ENCODE assay signal across 8 cellular contexts in the genomic region with DNA sequence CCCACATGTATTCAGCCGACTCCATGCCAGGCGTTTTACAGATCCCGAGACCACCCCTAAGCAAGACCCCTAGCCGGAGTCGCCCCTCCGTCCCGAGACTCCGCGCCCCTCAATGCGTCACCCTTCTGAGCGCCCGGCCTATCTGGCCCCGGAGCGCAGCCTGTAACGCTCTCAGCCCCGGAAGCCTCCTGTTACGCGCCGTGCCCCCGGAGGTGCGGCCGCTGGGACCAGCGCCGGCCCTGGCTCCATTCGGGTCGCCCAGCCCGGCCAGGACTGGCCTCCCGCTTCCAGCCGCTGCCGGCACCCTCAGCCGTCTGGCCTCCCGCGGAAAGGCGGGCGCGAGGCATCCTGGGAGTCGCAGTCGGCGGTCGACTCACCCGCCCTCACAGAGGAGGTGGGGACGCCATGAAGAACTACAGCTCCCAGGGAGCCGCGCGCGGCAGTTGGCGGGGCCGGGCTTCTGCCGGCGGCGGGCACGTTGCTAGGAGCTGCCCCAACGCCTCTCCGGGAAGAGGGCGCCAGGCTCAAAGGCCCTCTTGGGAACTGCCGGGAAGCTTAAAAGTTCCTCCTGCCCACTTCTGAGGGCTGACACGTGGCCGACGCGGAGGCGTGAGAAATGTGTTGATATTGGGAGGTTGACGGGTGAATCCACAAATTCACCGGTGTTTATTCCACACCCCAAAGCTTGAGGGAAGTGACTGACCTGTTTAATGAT. TPM values are rescaled to one million over a fixed set of nuclear protein-coding genes. Genes with fewer than 3 reads are reported as not detected.
A peak's percentile ranks its signal among the peaks of the same experiment; 100 is the strongest.
DNase-seq lines count a peak whose midpoint lies in the region; ATAC-seq and TF ChIP-seq lines count a peak whose summit lies in the region.

TSS of gene FBF1 (minus strand) at position 316 of the 715 bp plus-strand sequence. CDS start 2,893 bp downstream, outside the sequence.

- H3K4me3 ChIP-seq in BJ (ENCODE audit: low read depth, low read length) (peak within 1 kb of the TSS; percentile 60), coronary artery (peak within 1 kb of the TSS; percentile 90)

- CTCF ChIA-PET in BJ (lab: Yijun Ruan, JAX): interaction anchor here (1.0 to 1.7 kb wide), 2 partner anchors 11 to 65 kb away, joined by 3 to 7 read pairs; no protein-coding TSS in a partner anchor
- CTCF ChIA-PET in activated CD4-positive, alpha-beta T cell treated with anti-CD3 and anti-CD28 coated beads, Interleukin-2, amount 10 ng/mL, durations not matched to agents 7 days and 5 days (lab: Charles Lee): interaction anchor here (0.7 to 1.3 kb wide), 6 partner anchors 10 to 59 kb away, joined by 3 to 5 read pairs (median 4); partner anchors contain the start of gene CDK3

- peak within 1 kb of the TSS; percentile 66 to 88 for H3K27ac ChIP-seq in coronary artery

- H3K36me3 ChIP-seq in BJ (ENCODE audit: control insufficient read depth, insufficient read depth, low read length): no peaks in the 10 kb centered on the region

- H3K27ac Mint-ChIP-seq in activated CD4-positive, alpha-beta T cell treated with anti-CD3 and anti-CD28 coated beads, Interleukin-2, amount 10 ng/mL, durations not matched to agents 7 days and 5 days: peak within 1 kb of the TSS; percentile 89

- peak within 1 kb of the TSS; percentile 92 for H3K4me3 Mint-ChIP-seq in activated CD4-positive, alpha-beta T cell treated with anti-CD3 and anti-CD28 coated beads, Interleukin-2, amount 10 ng/mL, durations not matched to agents 7 days and 5 days

- peaks cover 18% of the 10 kb centered on the region for H3K4me1 Mint-ChIP-seq in activated CD4-positive, alpha-beta T cell treated with anti-CD3 and anti-CD28 coated beads, Interleukin-2, amount 10 ng/mL, durations not matched to agents 7 days and 5 days

- DNase-seq in BJ (ENCODE audit: low read depth): peak; percentile 73
- peak; percentile 99 for DNase-seq in NCI-H69 (lab: John Stamatoyannopoulos, UW)
- peak; percentile 92 for DNase-seq in activated CD4-positive, alpha-beta T cell treated with anti-CD3 and anti-CD28 coated beads, Interleukin-2, amount 10 ng/mL, durations not matched to agents 7 days and 5 days
- peak; percentile 95 for DNase-seq in coronary artery (ENCODE audit: low spot score)
- DNase-seq in left kidney (ENCODE audit: low read depth, low spot score): peak; percentile 99
- peak; percentile 88 for DNase-seq in stimulated activated CD4-positive, alpha-beta T cell treated with anti-CD3 and anti-CD28 coated beads, Interleukin-1b, Interleukin-23, amount 100 ng/mL, for 48 hours

- no peaks in the 10 kb centered on the region for H3K27me3 ChIP-seq in BJ (ENCODE audit: control insufficient read depth, insufficient read depth, low read length)

- TF ChIP-seq CTCF in BJ (IDR thresholded peaks at IDR 0.05; ENCODE audit: insufficient read depth, low read depth, low read length) (0 out of 2 replicates have a peak, but pooled peaks have one; percentile 6), coronary artery (IDR thresholded peaks at IDR 0.05) (no peak)

- H3K27me3 Mint-ChIP-seq in activated CD4-positive, alpha-beta T cell treated with anti-CD3 and anti-CD28 coated beads, Interleukin-2, amount 10 ng/mL, durations not matched to agents 7 days and 5 days: no peaks in the 10 kb centered on the region

- POLR2A ChIA-PET in BJ (lab: Charles Lee): no interaction called here
- POLR2A ChIA-PET in activated CD4-positive, alpha-beta T cell treated with anti-CD3 and anti-CD28 coated beads, Interleukin-2, amount 10 ng/mL, durations not matched to agents 7 days and 5 days (lab: Charles Lee): no interaction called here

- no peaks in the 10 kb centered on the region for H3K9me3 Mint-ChIP-seq in activated CD4-positive, alpha-beta T cell treated with anti-CD3 and anti-CD28 coated beads, Interleukin-2, amount 10 ng/mL, durations not matched to agents 7 days and 5 days

- H3K36me3 Mint-ChIP-seq in activated CD4-positive, alpha-beta T cell treated with anti-CD3 and anti-CD28 coated beads, Interleukin-2, amount 10 ng/mL, durations not matched to agents 7 days and 5 days (ENCODE audit: low read depth): peaks cover 3% of the 10 kb centered on the region

- ATAC-seq in GM19328 (IDR thresholded peaks at IDR 0.05; ENCODE audit: unreplicated experiment) (peak; percentile 93), HG03520 (IDR thresholded peaks at IDR 0.05; ENCODE audit: unreplicated experiment) (peak; percentile 89)

RNA-seq across cellular contexts. Expression of gene FBF1, which starts in this region (rescaled TPM):
- 3.4 and 4.8 TPM in 2 replicates for polyA plus RNA-seq in BJ (2011; rRNA removed)
- 2.9 and 4.3 TPM in 2 replicates for polyA minus RNA-seq in BJ (2011; rRNA and poly(A)+ RNA removed)
- total RNA-seq in activated CD4-positive, alpha-beta T cell treated with anti-CD3 and anti-CD28 coated beads, Interleukin-2, amount 10 ng/mL, durations not matched to agents 7 days and 5 days: 10 to 100 TPM; 21.7 to 23.5 TPM

Comparison
In these comparisons a context has a peak if more than half of its experiments do, and no peak if none do; other contexts are left out.
1. Peak in every context shown above with its lines: DNase-seq, ATAC-seq, H3K4me3 ChIP-seq and H3K27ac ChIP-seq.